In the genomic region with DNA sequence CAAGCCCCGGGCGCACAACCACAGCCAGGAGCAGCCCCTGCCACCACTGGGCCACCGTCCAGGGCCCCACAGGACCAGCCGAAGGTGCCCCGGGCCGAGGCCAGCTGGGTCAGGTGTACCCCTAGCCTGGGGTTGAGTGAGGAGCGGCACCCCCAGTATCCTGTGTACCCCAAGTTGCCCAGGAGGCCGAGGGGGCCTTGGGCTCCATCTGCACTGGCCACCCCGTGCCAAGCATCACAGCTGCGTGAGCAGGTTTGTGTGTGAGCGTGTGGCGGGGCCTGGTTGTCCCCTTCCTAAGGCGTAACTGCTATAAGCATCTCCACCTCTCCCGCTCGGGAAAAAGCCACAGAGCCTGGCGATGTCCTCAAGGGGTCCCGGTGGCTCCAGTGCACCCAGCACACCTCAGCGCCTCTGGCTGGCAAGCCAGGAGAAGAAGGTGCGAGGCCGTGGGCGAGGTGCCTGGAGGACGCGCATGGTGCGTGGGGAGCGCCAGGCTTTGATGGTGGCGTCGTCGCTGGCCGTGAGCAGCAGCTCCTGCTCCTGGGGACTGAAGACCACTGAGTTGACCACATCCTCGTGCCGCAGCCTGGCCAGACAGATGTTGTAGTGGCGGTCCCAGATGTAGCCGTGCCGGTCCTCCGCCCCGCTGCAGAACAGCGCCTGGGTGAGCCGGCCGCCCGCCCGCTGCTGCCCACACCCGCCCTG, we compare ENCODE assay signal across 22 cellular contexts. TPM values are rescaled to one million over a fixed set of nuclear protein-coding genes. Genes with fewer than 3 reads are reported as not detected.
DNase-seq lines count a peak whose midpoint lies in the region; ATAC-seq and TF ChIP-seq lines count a peak whose summit lies in the region.
"Had no signal": no experiment of that assay in that cellular context is flagged by ENCODE, and none has a peak within 500 bp of the region (broad histone marks: within the 10 kb centered on the region; RNA-seq: fewer than 3 reads in every experiment).

No MANE protein-coding gene starts in this region.

- H3K9me3 Mint-ChIP-seq in activated T-cell treated with anti-CD3 and anti-CD28 coated beads, Interleukin-2, amount 50 U/mL, for 24 hours = no peaks in the 10 kb centered on the region
- no peaks in the 10 kb centered on the region for H3K9me3 Mint-ChIP-seq in activated T-cell treated with anti-CD3 and anti-CD28 coated beads, Interleukin-2, amount 50 U/mL, for 4 hours
- H3K9me3 Mint-ChIP-seq: activated CD4-positive, alpha-beta T cell treated with anti-CD3 and anti-CD28 coated beads, Interleukin-2, amount 10 ng/mL, durations not matched to agents 24 days and 14 days; GM23338; neural progenitor cell had no signal

- H3K27ac ChIP-seq in coronary artery (peak overlapping the region; percentile 63 to 77), liver (ENCODE audit: low read depth in 1 of 2, low read length in 2 of 2) (peak overlapping the region; percentile 82 to 90), temporal lobe (ENCODE audit: low read depth, low read length) (peak overlapping the region; percentile 90)
- H3K27ac ChIP-seq: neural progenitor cell, PC-9, transverse colon, VCaP had no signal

- H3K4me1 ChIP-seq in liver (ENCODE audit: control insufficient read depth in 4 of 4, insufficient read depth in 4 of 4, low read length in 3 of 4) = peaks cover 21 to 61% (median 40%) of the 10 kb centered on the region in 4 donors
- H3K4me1 ChIP-seq: neural progenitor cell had no signal

- TF ChIP-seq CTCF in coronary artery (IDR thresholded peaks at IDR 0.05) (no peak), liver (IDR thresholded peaks at IDR 0.05; ENCODE audit: low read depth, low read length, missing input control) (no peak)

- peaks cover 22% of the 10 kb centered on the region for H3K4me1 Mint-ChIP-seq in activated T-cell treated with anti-CD3 and anti-CD28 coated beads, Interleukin-2, amount 50 U/mL, for 24 hours (ENCODE audit: low read depth)
- H3K4me1 Mint-ChIP-seq in activated T-cell treated with anti-CD3 and anti-CD28 coated beads, Interleukin-2, amount 50 U/mL, for 4 hours (ENCODE audit: low read depth) = peaks cover 5% of the 10 kb centered on the region

- no peak overlapping the region for H3K4me3 Mint-ChIP-seq in activated T-cell treated with anti-CD3 and anti-CD28 coated beads, Interleukin-2, amount 50 U/mL, for 24 hours
- H3K4me3 Mint-ChIP-seq in activated T-cell treated with anti-CD3 and anti-CD28 coated beads, Interleukin-2, amount 50 U/mL, for 4 hours = no peak overlapping the region
- H3K4me3 Mint-ChIP-seq: activated CD4-positive, alpha-beta T cell treated with anti-CD3 and anti-CD28 coated beads, Interleukin-2, amount 10 ng/mL, durations not matched to agents 24 days and 14 days; brain; GM23338; neural progenitor cell had no signal

- H3K9ac ChIP-seq in liver (ENCODE audit: low read depth in 1 of 2, low read length in 2 of 2) = no peak overlapping the region
- H3K9ac ChIP-seq: neural progenitor cell had no signal

- 85% methylated on average over 42 of the region's 42 CpGs for WGBS in liver

- no peaks in the 10 kb centered on the region for H3K9me3 ChIP-seq in liver (ENCODE audit: control insufficient read depth in 4 of 4, low read length in 3 of 4)
- H3K9me3 ChIP-seq: transverse colon had no signal

- peaks cover 0 to 14% (median 9%) of the 10 kb centered on the region in 4 donors for H3K36me3 ChIP-seq in liver (ENCODE audit: control insufficient read depth in 4 of 4, insufficient read depth in 3 of 4, low read depth in 1 of 4, low read length in 3 of 4)
- H3K36me3 ChIP-seq: neural progenitor cell had no signal

- no peaks in the 10 kb centered on the region for H3K27me3 ChIP-seq in liver (ENCODE audit: control insufficient read depth in 4 of 4, insufficient read depth in 4 of 4, low read length in 3 of 4)
- H3K27me3 ChIP-seq: neural progenitor cell, transverse colon had no signal

- no peak for TF ChIP-seq RAD21 in liver (IDR thresholded peaks at IDR 0.05)

- H3K4me3 ChIP-seq in coronary artery = peak overlapping the region; percentile 19
- no peak overlapping the region for H3K4me3 ChIP-seq in liver (ENCODE audit: low read depth in 1 of 3, low read length in 3 of 3)
- H3K4me3 ChIP-seq: GM23338, neural progenitor cell, PC-9, transverse colon had no signal

- no peak for DNase-seq in activated T-cell treated with anti-CD3 and anti-CD28 coated beads, Interleukin-2, amount 50 U/mL, for 24 hours
- DNase-seq in activated T-cell treated with anti-CD3 and anti-CD28 coated beads, Interleukin-2, amount 50 U/mL, for 4 hours = no peak
- DNase-seq in coronary artery (ENCODE audit: low spot score) (no peak), OCI-M1 (lab: John Stamatoyannopoulos, UW) (no peak)
- DNase-seq: 8988T; activated CD4-positive, alpha-beta T cell treated with anti-CD3 and anti-CD28 coated beads, Interleukin-2, amount 10 ng/mL, durations not matched to agents 24 days and 14 days; Kasumi-1; NCI-H1092 treated with DMSO at 0.1 percent for 48 hours; NCI-H2029; NCI-H2227 treated with DMSO at 0.1 percent for 48 hours; PC-9; stimulated activated CD4-positive, alpha-beta T cell treated with anti-CD3 and anti-CD28 coated beads, Interleukin-4, amount 100 ng/mL, for 24 hours; stimulated activated naive CD8-positive, alpha-beta T cell treated with anti-CD3 and anti-CD28 coated beads, Interleukin-15, Interleukin-2, amounts not matched to agents 100 U/mL and 50 U/mL, for 24 hours; transverse colon had no signal

- peak overlapping the region; percentile 26 for H3K27ac Mint-ChIP-seq in activated T-cell treated with anti-CD3 and anti-CD28 coated beads, Interleukin-2, amount 50 U/mL, for 24 hours
- H3K27ac Mint-ChIP-seq: activated CD4-positive, alpha-beta T cell treated with anti-CD3 and anti-CD28 coated beads, Interleukin-2, amount 10 ng/mL, durations not matched to agents 24 days and 14 days; brain; GM23338; neural progenitor cell had no signal

- no peak for ATAC-seq in activated T-cell treated with anti-CD3 and anti-CD28 coated beads, Interleukin-2, amount 50 U/mL, for 4 hours
- no peak for ATAC-seq in HG02759 (IDR thresholded peaks at IDR 0.05; ENCODE audit: unreplicated experiment)
- no peak for ATAC-seq in GM18858 (IDR thresholded peaks at IDR 0.05; ENCODE audit: unreplicated experiment)
- ATAC-seq: GM23338; stimulated activated naive CD8-positive, alpha-beta T cell treated with anti-CD3 and anti-CD28 coated beads, Interleukin-15, Interleukin-2, amounts not matched to agents 100 U/mL and 50 U/mL, for 24 hours had no signal

- H3K27me3 Mint-ChIP-seq in activated T-cell treated with anti-CD3 and anti-CD28 coated beads, Interleukin-2, amount 50 U/mL, for 24 hours = no peaks in the 10 kb centered on the region
- no peaks in the 10 kb centered on the region for H3K27me3 Mint-ChIP-seq in activated T-cell treated with anti-CD3 and anti-CD28 coated beads, Interleukin-2, amount 50 U/mL, for 4 hours (ENCODE audit: low read depth)
- H3K27me3 Mint-ChIP-seq: activated CD4-positive, alpha-beta T cell treated with anti-CD3 and anti-CD28 coated beads, Interleukin-2, amount 10 ng/mL, durations not matched to agents 24 days and 14 days had no signal

- peaks cover 70% of the 10 kb centered on the region for H3K36me3 Mint-ChIP-seq in activated T-cell treated with anti-CD3 and anti-CD28 coated beads, Interleukin-2, amount 50 U/mL, for 24 hours (ENCODE audit: low read depth)
- peaks cover 23% of the 10 kb centered on the region for H3K36me3 Mint-ChIP-seq in activated T-cell treated with anti-CD3 and anti-CD28 coated beads, Interleukin-2, amount 50 U/mL, for 4 hours (ENCODE audit: insufficient read depth)

TF ChIP-seq in liver, 16 proteins besides CTCF, POLR2A, EP300 and RAD21:
- TF ChIP-seq, protein P1, sequence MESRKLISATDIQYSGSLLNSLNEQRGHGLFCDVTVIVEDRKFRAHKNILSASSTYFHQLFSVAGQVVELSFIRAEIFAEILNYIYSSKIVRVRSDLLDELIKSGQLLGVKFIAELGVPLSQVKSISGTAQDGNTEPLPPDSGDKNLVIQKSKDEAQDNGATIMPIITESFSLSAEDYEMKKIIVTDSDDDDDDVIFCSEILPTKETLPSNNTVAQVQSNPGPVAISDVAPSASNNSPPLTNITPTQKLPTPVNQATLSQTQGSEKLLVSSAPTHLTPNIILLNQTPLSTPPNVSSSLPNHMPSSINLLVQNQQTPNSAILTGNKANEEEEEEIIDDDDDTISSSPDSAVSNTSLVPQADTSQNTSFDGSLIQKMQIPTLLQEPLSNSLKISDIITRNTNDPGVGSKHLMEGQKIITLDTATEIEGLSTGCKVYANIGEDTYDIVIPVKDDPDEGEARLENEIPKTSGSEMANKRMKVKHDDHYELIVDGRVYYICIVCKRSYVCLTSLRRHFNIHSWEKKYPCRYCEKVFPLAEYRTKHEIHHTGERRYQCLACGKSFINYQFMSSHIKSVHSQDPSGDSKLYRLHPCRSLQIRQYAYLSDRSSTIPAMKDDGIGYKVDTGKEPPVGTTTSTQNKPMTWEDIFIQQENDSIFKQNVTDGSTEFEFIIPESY (IDR thresholded peaks at IDR 0.05) = no peak
TF ChIP-seq in liver: peak in this region for 0.

RNA-seq across cellular contexts. Expression of a gene that starts 3.9 kb away (rescaled TPM):
- 100 to 1,000 TPM in 1 of 3 donors, 10 to 100 TPM in 2; 84.0 to 112 (median 95.3) TPM for total RNA-seq in activated T-cell treated with anti-CD3 and anti-CD28 coated beads, Interleukin-2, amount 50 U/mL, for 4 hours
- total RNA-seq in liver = 100 to 1,000 TPM in 1 of 2 donors, 10 to 100 TPM in 1; 64.0 to 163 TPM
- 100 to 1,000 TPM in 1 of 2 donors, 10 to 100 TPM in 1; 87.1 to 130 TPM for polyA plus RNA-seq in liver
- 41.8 TPM for total RNA-seq in temporal lobe

RNA-seq across cellular contexts. Expression of a gene that starts 4.4 kb away (rescaled TPM):
- 1 to 10 TPM in 2 of 3 donors, under 1 TPM in 1; 0.94 to 1.4 (median 1.2) TPM for total RNA-seq in activated T-cell treated with anti-CD3 and anti-CD28 coated beads, Interleukin-2, amount 50 U/mL, for 4 hours
- 100 to 1,000 TPM in 1 of 2 donors, 10 to 100 TPM in 1; 25.1 to 323 TPM for total RNA-seq in liver
- 1,000 to 10,000 TPM in 1 of 2 donors, 100 to 1,000 TPM in 1; 892 to 1,117 TPM for polyA plus RNA-seq in liver
- not detected for total RNA-seq in temporal lobe
- total RNA-seq: GM23338 had no signal
- polyA plus RNA-seq: GM23338 had no signal

RNA-seq across cellular contexts. Expression of a gene that starts 11.4 kb away (rescaled TPM):
- 1 to 10 TPM in 1 of 3 donors, under 1 TPM in 2; 0.49 to 1.2 (median 0.58) TPM for total RNA-seq in activated T-cell treated with anti-CD3 and anti-CD28 coated beads, Interleukin-2, amount 50 U/mL, for 4 hours
- 1 to 10 TPM; 2.3 to 5.2 TPM for total RNA-seq in liver
- 10 to 100 TPM in 1 of 2 donors, 1 to 10 TPM in 1; 7.3 to 12.2 TPM for polyA plus RNA-seq in liver
- 0.74 TPM for total RNA-seq in temporal lobe

RNA-seq across cellular contexts. Expression of a gene that starts 36.6 kb away (rescaled TPM):
- under 1 TPM in 2 of 3 donors, not detected in 1; 0.30 to 0.51 TPM for total RNA-seq in activated T-cell treated with anti-CD3 and anti-CD28 coated beads, Interleukin-2, amount 50 U/mL, for 4 hours
- total RNA-seq in liver = 1 to 10 TPM in 1 of 2 donors, under 1 TPM in 1; 0.23 to 5.4 TPM
- 10 to 100 TPM in 1 of 2 donors, 1 to 10 TPM in 1; 7.4 to 15.2 TPM for polyA plus RNA-seq in liver
- total RNA-seq in temporal lobe = 103 TPM
- total RNA-seq: activated CD4-positive, alpha-beta T cell treated with anti-CD3 and anti-CD28 coated beads, Interleukin-2, amount 10 ng/mL, durations not matched to agents 24 days and 14 days had no signal

RNA-seq across cellular contexts. Expression of a gene that starts 42.1 kb away (rescaled TPM):
- total RNA-seq in activated T-cell treated with anti-CD3 and anti-CD28 coated beads, Interleukin-2, amount 50 U/mL, for 4 hours = not detected
- total RNA-seq in liver (under 1 TPM in 1 of 2 donors, not detected in 1; 0.08 TPM), temporal lobe (0.74 TPM)
- under 1 TPM in 1 of 2 donors, not detected in 1; 0.01 TPM for polyA plus RNA-seq in liver
- total RNA-seq: activated CD4-positive, alpha-beta T cell treated with anti-CD3 and anti-CD28 coated beads, Interleukin-2, amount 10 ng/mL, durations not matched to agents 24 days and 14 days; GM23338 had no signal

Comparison
In these comparisons a context has a peak if more than half of its experiments do, and no peak if none do; other contexts are left out.
1. RNA of a gene that starts 4.4 kb away (total RNA-seq): 25.1 to 323 TPM in liver; 0.94 to 1.4 TPM in activated T-cell treated with anti-CD3 and anti-CD28 coated beads, Interleukin-2, amount 50 U/mL, for 4 hours and not detected in temporal lobe (single experiment); every median in the first group is over 10 times any median in the second.
2. Peak in every context shown above with its lines, with median percentiles within 50 percentile points of each other: H3K27ac ChIP-seq.